In the genomic region with DNA sequence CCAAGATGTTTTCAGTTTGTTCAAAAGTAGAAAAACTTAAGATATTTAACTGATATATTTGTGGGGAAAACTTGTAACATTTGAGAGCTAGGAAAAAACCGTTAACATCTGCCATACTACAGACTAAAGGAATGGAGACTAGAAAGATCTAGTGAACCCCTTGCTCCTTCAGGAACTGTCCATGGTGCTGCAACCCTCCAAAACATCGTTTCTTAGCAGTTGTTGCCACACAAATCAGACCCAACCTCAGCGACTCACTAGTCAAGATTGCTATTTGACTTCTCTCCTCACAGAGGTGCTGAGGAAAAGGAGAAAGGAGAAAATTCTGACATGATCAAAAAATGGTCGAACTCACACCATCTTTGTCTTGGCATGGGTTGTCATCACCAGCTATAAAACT, we compare ENCODE assay signal across 9 cellular contexts.
DNase-seq lines count a peak whose midpoint lies in the region; FAIRE-seq and TF ChIP-seq lines count a peak whose summit lies in the region.
"Had no signal": no experiment of that assay in that cellular context is flagged by ENCODE, and none has a peak within 500 bp of the region (broad histone marks: within the 10 kb centered on the region; RNA-seq: fewer than 3 reads in every experiment).

No MANE protein-coding gene starts in this region.

- H3K27me3 ChIP-seq in H9 (ENCODE audit: insufficient read depth, low read length) (no peaks in the 10 kb centered on the region), H1 (replicated peaks in 1 of 4; ENCODE audit: control insufficient read depth in 3 of 4, extremely low read depth in 1 of 4, insufficient read depth in 3 of 4, low read length in 3 of 4) (no peaks in the 10 kb centered on the region), neural cell (ENCODE audit: insufficient read depth, low read depth, low read length) (no peaks in the 10 kb centered on the region)

- H3K18ac ChIP-seq in H9 (ENCODE audit: insufficient read length, low read depth, low read length) (no peak overlapping the region), H1 (ENCODE audit: extremely low read depth, low read length) (no peak overlapping the region)

- H2BK15ac ChIP-seq in H9 (ENCODE audit: low read depth, low read length): no peak overlapping the region
- H2BK15ac ChIP-seq in H1 (ENCODE audit: low read length): no peak overlapping the region

- POLR2A ChIA-PET in H1 (lab: Charles Lee; ENCODE audit: partially characterized antibody): no interaction called here

- no peak for TF ChIP-seq EP300 in H1 (IDR thresholded peaks at IDR 0.05; ENCODE audit: borderline replicate concordance in 1 of 2, low read depth in 2 of 2, low read length in 2 of 2)
- no peak for TF ChIP-seq EP300 in neural cell (conservative IDR thresholded peaks at IDR 0.05; ENCODE audit: poor library complexity, severe bottlenecking)

- H3K4me3 Mint-ChIP-seq in H9: no peak overlapping the region

- FAIRE-seq in H1 (lab: Jason Lieb, UNC): peak; percentile 66

- H2BK20ac ChIP-seq in H9 (ENCODE audit: low read depth, low read length, poor library complexity, severe bottlenecking) (no peak overlapping the region), H1 (ENCODE audit: low read length) (no peak overlapping the region)

- H3K56ac ChIP-seq in H9 (ENCODE audit: insufficient read length, low read depth, low read length): no peak overlapping the region
- no peak overlapping the region for H3K56ac ChIP-seq in H1 (replicated peaks; ENCODE audit: insufficient read length, low read depth, low read length)

- no peak overlapping the region for H3K14ac ChIP-seq in H9 (ENCODE audit: insufficient read depth, low read length)
- H3K14ac ChIP-seq in H1 (ENCODE audit: insufficient read length): no peak overlapping the region

- no peaks in the 10 kb centered on the region for H3K9me3 ChIP-seq in H9 (ENCODE audit: control insufficient read depth, low read depth, low read length)
- H3K9me3 ChIP-seq in H1 (ENCODE audit: insufficient read depth in 2 of 2, low read depth in 1 of 2, low read length in 1 of 2): no peaks in the 10 kb centered on the region
- H3K9me3 ChIP-seq in neural cell (ENCODE audit: low read length): no peaks in the 10 kb centered on the region

- no peaks in the 10 kb centered on the region for H3F3A ChIP-seq in neural cell (ENCODE audit: insufficient read depth, low read length, poor library complexity, severe bottlenecking)

- no peak overlapping the region for H3K23ac ChIP-seq in H9 (ENCODE audit: insufficient read length, low read depth, low read length)
- no peak overlapping the region for H3K23ac ChIP-seq in H1 (ENCODE audit: insufficient read length)

- H3K36me3 ChIP-seq in H1 (ENCODE audit: control insufficient read depth in 2 of 4, insufficient read depth in 4 of 4, low read length in 3 of 4) (no peaks in the 10 kb centered on the region; a peak in 1 of 8 replicates), neural cell (ENCODE audit: insufficient read depth, low read length) (no peaks in the 10 kb centered on the region)

- H2BK120ac ChIP-seq in H9 (ENCODE audit: low read depth, low read length, poor library complexity, severe bottlenecking) (no peak overlapping the region), H1 (replicated peaks; ENCODE audit: low read depth, low read length) (no peak overlapping the region)

- H3K4ac ChIP-seq in H9 (ENCODE audit: low read depth, low read length) (no peak overlapping the region), H1 (replicated peaks; ENCODE audit: insufficient read length, low read depth, low read length) (no peak overlapping the region)

- H2AFZ ChIP-seq in H9 (ENCODE audit: low read length) (no peak overlapping the region), H1 (ENCODE audit: low read length) (no peak overlapping the region), neural cell (ENCODE audit: low read depth, low read length) (no peak overlapping the region)

- H4K8ac ChIP-seq in H9 (replicated peaks; ENCODE audit: insufficient read length, low read depth, low read length) (no peak overlapping the region), H1 (ENCODE audit: extremely low read depth, insufficient read depth, low read length) (no peak overlapping the region)

- no peak overlapping the region for H3K27ac ChIP-seq in H9 (ENCODE audit: insufficient read length, low read depth, low read length)
- no peak overlapping the region for H3K27ac ChIP-seq in H1 (ENCODE audit: low read depth, low read length)
- no peak overlapping the region for H3K27ac ChIP-seq in neural cell (ENCODE audit: low read length)
- H3K27ac ChIP-seq: KMS-11 had no signal

- no peak overlapping the region for H3K4me2 ChIP-seq in H9 (ENCODE audit: insufficient read depth, insufficient read length, low read length)
- no peak overlapping the region for H3K4me2 ChIP-seq in H1 (ENCODE audit: insufficient read depth in 1 of 2, low read depth in 2 of 2, low read length in 2 of 2)
- H3K4me2 ChIP-seq in neural cell (ENCODE audit: low read length): no peak overlapping the region
- H3K4me2 ChIP-seq: KMS-11 had no signal

- no peak overlapping the region for H3T11ph ChIP-seq in H9 (ENCODE audit: low read length)

- H3K4me3 ChIP-seq in H1 (ENCODE audit: extremely low read depth in 1 of 4, insufficient read depth in 2 of 4, low read depth in 3 of 4, low read length in 4 of 4) (no peak overlapping the region), neural cell (ENCODE audit: low read length) (no peak overlapping the region)

- H3K4me1 Mint-ChIP-seq in H9: no peaks in the 10 kb centered on the region

- TF ChIP-seq POLR2A in H1 (IDR thresholded peaks at IDR 0.05; ENCODE audit: control extremely low read depth in 1 of 2, low read depth in 2 of 2, low read length in 2 of 2): no peak

- no peak overlapping the region for H2AK5ac ChIP-seq in H9 (ENCODE audit: insufficient read length, low read length)
- no peak overlapping the region for H2AK5ac ChIP-seq in H1 (ENCODE audit: low read depth, low read length)

- no peak for TF ChIP-seq RAD21 in H1 (IDR thresholded peaks at IDR 0.05 in 1 of 2, conservative IDR thresholded peaks at IDR 0.05 in 1 of 2; ENCODE audit: low read depth in 2 of 2, low read length in 2 of 2)
- TF ChIP-seq RAD21 in neural cell (conservative IDR thresholded peaks at IDR 0.05): no peak

- H3K23me2 ChIP-seq in H9 (ENCODE audit: insufficient read length, low read depth, low read length, poor library complexity, severe bottlenecking) (no peaks in the 10 kb centered on the region), H1 (ENCODE audit: low read depth, low read length) (no peaks in the 10 kb centered on the region)

- TF ChIP-seq CTCF in H9 (conservative IDR thresholded peaks at IDR 0.05): no peak
- TF ChIP-seq CTCF in H1 (IDR thresholded peaks at IDR 0.05; ENCODE audit: control extremely low read depth in 1 of 3, insufficient read depth in 1 of 3, low read depth in 1 of 3, low read length in 3 of 3): no peak
- no peak for TF ChIP-seq CTCF in neural cell (IDR thresholded peaks at IDR 0.05; ENCODE audit: poor library complexity, severe bottlenecking)

- H3K4me1 ChIP-seq in H9 (ENCODE audit: insufficient read depth, low read length): no peaks in the 10 kb centered on the region
- no peaks in the 10 kb centered on the region for H3K4me1 ChIP-seq in H1 (replicated peaks in 1 of 4; ENCODE audit: control insufficient read depth in 3 of 4, insufficient read depth in 4 of 4, low read length in 3 of 4)

- H3K9me2 ChIP-seq in neural cell (ENCODE audit: insufficient read depth, low read length): no peaks in the 10 kb centered on the region

- no peaks in the 10 kb centered on the region; a peak in 1 of 7 replicates for H3K36me3 Mint-ChIP-seq in H9 (ENCODE audit: insufficient read depth in 1 of 3, low read depth in 3 of 3)

- peak; percentile 50 for DNase-seq in H9
- peak; percentile 19 for DNase-seq in NCI-H460 (ENCODE audit: extremely low read depth, low read depth)
- peak; percentile 36 to 70 for DNase-seq in H1 (ENCODE audit: low read depth in 1 of 2, low spot score in 2 of 2)
- no peak for DNase-seq in activated effector memory CD4-positive, alpha-beta T cell treated with anti-CD3 and anti-CD28 coated beads, Interleukin-2, amount 50 U/mL, for 16 hours
- DNase-seq in NCI-H1092 treated with DMSO at 0.1 percent for 48 hours (lab: John Stamatoyannopoulos, UW): no peak
- DNase-seq in NCI-H524 treated with DMSO at 0.1 percent for 48 hours (lab: John Stamatoyannopoulos, UW): no peak
- DNase-seq: T1000 had no signal

- H4K5ac ChIP-seq in H9 (ENCODE audit: insufficient read length, low read depth, low read length) (no peak overlapping the region), H1 (ENCODE audit: insufficient read length, low read depth, low read length) (no peak overlapping the region)

- no CpG with 5 or more reads among the region's 4 CpGs for WGBS in H9 (ENCODE audit: extremely low coverage, insufficient read length, low lambda C conversion rate)
- 63% methylated on average over 4 of the region's 4 CpGs; no CpG with 5 or more reads in 1 of the 2 experiments for WGBS in H1 (ENCODE audit: extremely low coverage in 1 of 2, insufficient coverage in 1 of 2, insufficient read length in 1 of 2, insufficient replicate concordance in 2 of 2, low coverage in 1 of 2, low lambda C conversion rate in 2 of 2, missing lambda C conversion rate in 1 of 2), 2 experiments

- H2BK5ac ChIP-seq in H9 (ENCODE audit: insufficient read length, low read length): no peak overlapping the region
- no peak overlapping the region for H2BK5ac ChIP-seq in H1 (ENCODE audit: low read depth, low read length)

- H3K79me1 ChIP-seq in H9 (ENCODE audit: insufficient read depth, low read depth, low read length, poor library complexity, severe bottlenecking): no peaks in the 10 kb centered on the region
- no peaks in the 10 kb centered on the region for H3K79me1 ChIP-seq in H1 (ENCODE audit: low read depth, low read length)

- no peak overlapping the region for H3K27ac Mint-ChIP-seq in H9

- no peak overlapping the region for H2BK12ac ChIP-seq in H9 (ENCODE audit: insufficient read length, low read depth, low read length)
- H2BK12ac ChIP-seq in H1 (ENCODE audit: low read depth, low read length): no peak overlapping the region

- H4K20me1 ChIP-seq in H9 (ENCODE audit: control insufficient read depth, insufficient read depth, insufficient read length): no peaks in the 10 kb centered on the region
- H4K20me1 ChIP-seq in H1 (replicated peaks in 1 of 2; ENCODE audit: control insufficient read depth in 1 of 2, insufficient read depth in 2 of 2, low read length in 2 of 2): no peaks in the 10 kb centered on the region
- no peaks in the 10 kb centered on the region for H4K20me1 ChIP-seq in neural cell (ENCODE audit: insufficient read depth)

- H3K79me2 ChIP-seq in H9 (ENCODE audit: insufficient read depth, low read length) (no peaks in the 10 kb centered on the region), H1 (ENCODE audit: control insufficient read depth in 1 of 2, insufficient read depth in 2 of 2, low read length in 2 of 2) (no peaks in the 10 kb centered on the region), neural cell (replicated peaks; ENCODE audit: insufficient read depth, low read length) (no peaks in the 10 kb centered on the region)

- CTCF ChIA-PET in H1 (lab: Charles Lee; ENCODE audit: partially characterized antibody): interaction anchor here (0.5 to 1.6 kb wide), 2 partner anchors 107 to 473 kb away, joined by 3 to 7 read pairs; no protein-coding TSS in a partner anchor

- H4K91ac ChIP-seq in H9 (ENCODE audit: insufficient read length, low read depth, low read length): no peak overlapping the region
- no peak overlapping the region for H4K91ac ChIP-seq in H1 (replicated peaks; ENCODE audit: insufficient read length, low read length)

- H3K27me3 Mint-ChIP-seq in H9 (ENCODE audit: low read depth): no peaks in the 10 kb centered on the region; the same call in none of the 2 replicates

- H3K9me3 Mint-ChIP-seq in H9: no peaks in the 10 kb centered on the region

- no peak overlapping the region for H3K9ac ChIP-seq in H9 (ENCODE audit: extremely low read depth, insufficient read length, low read length)
- H3K9ac ChIP-seq in H1 (replicated peaks in 1 of 4; ENCODE audit: extremely low read depth in 1 of 4, low read depth in 3 of 4, low read length in 3 of 4): no peak overlapping the region
- H3K9ac ChIP-seq in neural cell (ENCODE audit: low read length): no peak overlapping the region
- H3K9ac ChIP-seq: KMS-11 had no signal

Comparison
In these comparisons a context has a peak if more than half of its experiments do, and no peak if none do; other contexts are left out.
1. DNase-seq: peak in H9 (single experiment), NCI-H460 (single experiment) and H1 (2 of 2); none in activated effector memory CD4-positive, alpha-beta T cell treated with anti-CD3 and anti-CD28 coated beads, Interleukin-2, amount 50 U/mL, for 16 hours (single experiment), NCI-H1092 treated with DMSO at 0.1 percent for 48 hours (single experiment) and NCI-H524 treated with DMSO at 0.1 percent for 48 hours (single experiment).